Comparison of ENCODE assay signal across 8 cellular contexts in the genomic region with DNA sequence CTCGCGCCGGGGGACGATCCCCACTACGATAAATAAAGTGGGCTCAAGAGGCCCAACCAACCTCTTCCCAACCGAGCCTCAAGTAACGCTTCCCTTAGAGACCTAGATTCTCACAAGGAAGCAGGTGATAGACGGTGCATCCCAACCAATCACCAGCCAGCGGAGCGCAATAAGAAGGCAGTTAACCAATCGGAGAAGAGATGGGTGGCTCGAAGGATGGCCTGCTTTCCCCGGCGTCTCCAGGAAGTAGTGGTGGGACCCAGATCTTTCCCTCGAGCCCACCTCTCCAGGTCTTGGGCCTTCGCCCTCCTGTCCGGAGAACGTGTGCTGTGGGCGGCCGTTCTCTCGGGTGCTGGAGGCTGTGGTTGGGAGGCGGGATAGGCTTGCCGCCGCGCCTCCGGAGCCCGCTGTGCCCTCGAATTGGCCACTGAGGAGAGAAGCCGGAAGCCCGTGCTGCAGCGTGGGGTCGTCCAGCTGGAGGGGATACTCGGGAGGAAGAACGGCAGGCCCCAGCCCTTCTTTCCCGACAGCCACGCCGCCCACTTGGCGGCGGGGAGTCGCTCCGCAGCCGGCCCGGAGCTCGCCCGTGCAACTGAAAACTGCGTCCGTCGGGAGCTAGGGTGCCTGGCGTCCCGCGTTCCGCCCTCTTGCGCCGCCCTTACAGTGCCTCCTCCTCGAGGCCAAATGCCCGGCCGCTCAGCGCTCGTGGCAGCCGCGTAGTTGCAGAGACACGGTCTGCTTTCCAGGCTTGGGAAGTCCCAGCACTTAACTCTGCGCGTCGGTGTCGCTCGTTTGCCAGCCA. TPM values are rescaled to one million over a fixed set of nuclear protein-coding genes. Genes with fewer than 3 reads are reported as not detected.
DNase-seq lines count a peak whose midpoint lies in the region; ATAC-seq and TF ChIP-seq lines count a peak whose summit lies in the region.

A gene (minus strand): TSS at position 594 of the 802 bp plus-strand sequence. CDS start 2,665 bp downstream, outside the sequence.

- H3K79me2 ChIP-seq in DND-41 (ENCODE audit: insufficient read depth, low read length) (peaks cover 27% of the 10 kb centered on the region), Karpas-422 (ENCODE audit: low read length) (peaks cover 25% of the 10 kb centered on the region)

- H3K9me2 ChIP-seq in Karpas-422 (replicated peaks; ENCODE audit: insufficient read depth, low read length), result no peaks in the 10 kb centered on the region; the same call in 1 of the 2 replicates

- TF ChIP-seq CTCF in DND-41 (IDR thresholded peaks at IDR 0.05; ENCODE audit: borderline replicate concordance, extremely low read depth, low read length, poor library complexity, severe bottlenecking) (no peak), esophagus squamous epithelium (IDR thresholded peaks at IDR 0.05) (peak in 3 of 6 experiments; percentile 16 to 34 (median 24))

- H3K4me1 ChIP-seq in DND-41 (ENCODE audit: insufficient read depth, low read length) (peaks cover 28% of the 10 kb centered on the region), Karpas-422 (ENCODE audit: low read length) (peaks cover 24% of the 10 kb centered on the region), esophagus squamous epithelium (peaks cover 9 to 30% (median 13%) of the 10 kb centered on the region in 3 donors)

- H2AFZ ChIP-seq in DND-41 (ENCODE audit: low read depth, low read length) (peak within 1 kb of the TSS; percentile 99), Karpas-422 (ENCODE audit: low read length) (peak within 1 kb of the TSS; percentile 92)

- H3K9ac ChIP-seq in DND-41 (ENCODE audit: low read depth, low read length) (peak within 1 kb of the TSS; percentile 94), Karpas-422 (ENCODE audit: low read length) (peak within 1 kb of the TSS; percentile 94)

- H3K4me2 ChIP-seq in DND-41 (ENCODE audit: insufficient read depth, low read length) (peak within 1 kb of the TSS; percentile 75), Karpas-422 (ENCODE audit: low read depth, low read length, poor library complexity, severe bottlenecking) (peak within 1 kb of the TSS; percentile 84)

- H3K27ac ChIP-seq in DND-41 (ENCODE audit: low read length), result peak within 1 kb of the TSS; percentile 97
- H3K27ac ChIP-seq in Karpas-422 (ENCODE audit: low read length), result peak within 1 kb of the TSS; percentile 73
- peak within 1 kb of the TSS; percentile 95 to 98 (median 97) for H3K27ac ChIP-seq in esophagus squamous epithelium

- H3K9me3 ChIP-seq in DND-41 (ENCODE audit: insufficient read depth, low read length, severe bottlenecking) (no peaks in the 10 kb centered on the region), Karpas-422 (ENCODE audit: low read length) (no peaks in the 10 kb centered on the region), esophagus squamous epithelium (no peaks in the 10 kb centered on the region)

- H3K4me3 ChIP-seq in DND-41 (ENCODE audit: low read depth in 1 of 2, low read length in 2 of 2), result peak within 1 kb of the TSS; percentile 86 to 89
- peak within 1 kb of the TSS; percentile 89 for H3K4me3 ChIP-seq in Karpas-422 (ENCODE audit: low read length)
- H3K4me3 ChIP-seq in esophagus squamous epithelium, result peak within 1 kb of the TSS; percentile 81 to 96 (median 92)

- peak; percentile 95 for DNase-seq in DND-41
- DNase-seq in Karpas-422, result peak; percentile 97
- DNase-seq in RKO (ENCODE audit: low spot score), result peak; percentile 99
- peak; percentile 70 for DNase-seq in activated T-helper 1 cell treated with Interleukin-2 at 50 U/mL for 16 hours (ENCODE audit: low read depth)
- DNase-seq in esophagus squamous epithelium (lab: John Stamatoyannopoulos, UW), result peak; percentile 61
- peak; percentile 99 for DNase-seq in myocyte (ENCODE audit: low read depth)
- peak; percentile 67 to 87 for DNase-seq in stimulated activated CD8-positive, alpha-beta memory T cell treated with anti-CD3 and anti-CD28 coated beads, Interleukin-7, amount 100 ng/mL, for 48 hours (ENCODE audit: extremely low read depth in 1 of 2, low read depth in 1 of 2)

- H3K36me3 ChIP-seq in DND-41 (ENCODE audit: insufficient read depth, low read length) (peaks cover 37% of the 10 kb centered on the region), Karpas-422 (ENCODE audit: insufficient read depth, low read length) (peaks cover 33% of the 10 kb centered on the region), esophagus squamous epithelium (peaks cover 6 to 33% (median 7%) of the 10 kb centered on the region in 3 donors)

- intact Hi-C loops in esophagus squamous epithelium (cut with DNase I), result no loop called here

- 0% methylated on average over 23 to 27 of the region's 67 CpGs for WGBS in esophagus squamous epithelium, 2 donors

- ATAC-seq in DND-41 (ENCODE audit: insufficient read depth, low read depth), result peak; percentile 97
- ATAC-seq in GM21825 (IDR thresholded peaks at IDR 0.05; ENCODE audit: unreplicated experiment), result peak; percentile 91

- no peaks in the 10 kb centered on the region for H3K27me3 ChIP-seq in DND-41 (ENCODE audit: insufficient read depth, low read length, poor library complexity)
- H3K27me3 ChIP-seq in Karpas-422 (ENCODE audit: low read length), result no peaks in the 10 kb centered on the region
- peaks cover 0 to 5% (median 0%) of the 10 kb centered on the region in 4 donors for H3K27me3 ChIP-seq in esophagus squamous epithelium

- TF ChIP-seq POLR2A in esophagus squamous epithelium (IDR thresholded peaks at IDR 0.05), result peak in 3 of 4 donors; percentile 20 to 52 (median 31)

- H4K20me1 ChIP-seq in DND-41 (ENCODE audit: insufficient read depth, low read length), result no peaks in the 10 kb centered on the region; the same call in 1 of the 2 replicates
- H4K20me1 ChIP-seq in Karpas-422 (ENCODE audit: insufficient read depth, low read depth, low read length), result no peaks in the 10 kb centered on the region

RNA-seq across cellular contexts. Expression of the gene that starts here (rescaled TPM):
- 36.9 and 48.1 TPM in 2 replicates for total RNA-seq in Karpas-422 (2014; rRNA removed; shearing (Covaris generic); ENCODE audit: low replicate concordance)
- total RNA-seq in esophagus squamous epithelium (10 to 100 TPM; 23.4 to 41.4 (median 29.6) TPM), myocyte (71.4 and 72.7 TPM in 2 replicates)
- polyA plus RNA-seq in myocyte (2012), result 32.1 TPM

Comparison
In these comparisons a context has a peak if more than half of its experiments do, and no peak if none do; other contexts are left out.
1. Peak in every context shown above with its lines: DNase-seq, ATAC-seq, H3K4me3 ChIP-seq and H3K27ac ChIP-seq.